ENCODE assay signal across 1 cellular context in genomic region chr15:63244399-63244798, GRCh38.
TF ChIP-seq lines count a peak whose summit lies in the region.

No MANE protein-coding gene starts in this region.

TF ChIP-seq in HepG2, 621 proteins besides CTCF, POLR2A, EP300 and RAD21:
- TF ChIP-seq IRF9 (CRISPR knock-in tag; IDR thresholded peaks at IDR 0.05; ENCODE audit: borderline replicate concordance) (no peak), SIN3A (IDR thresholded peaks at IDR 0.05; ENCODE audit: borderline replicate concordance, low read depth, low read length) (no peak), ZNF605 (CRISPR knock-in tag; IDR thresholded peaks at IDR 0.05) (no peak), ZNF121 (CRISPR knock-in tag; IDR thresholded peaks at IDR 0.05) (no peak), NFYC (CRISPR knock-in tag; IDR thresholded peaks at IDR 0.05) (no peak), TRIM24 (CRISPR knock-in tag; IDR thresholded peaks at IDR 0.05) (no peak), ATF7 (IDR thresholded peaks at IDR 0.05) (no peak), ATF7 (CRISPR knock-in tag; IDR thresholded peaks at IDR 0.05) (no peak)
